Comparison of ENCODE assay signal across 1 cellular context in the genomic region with DNA sequence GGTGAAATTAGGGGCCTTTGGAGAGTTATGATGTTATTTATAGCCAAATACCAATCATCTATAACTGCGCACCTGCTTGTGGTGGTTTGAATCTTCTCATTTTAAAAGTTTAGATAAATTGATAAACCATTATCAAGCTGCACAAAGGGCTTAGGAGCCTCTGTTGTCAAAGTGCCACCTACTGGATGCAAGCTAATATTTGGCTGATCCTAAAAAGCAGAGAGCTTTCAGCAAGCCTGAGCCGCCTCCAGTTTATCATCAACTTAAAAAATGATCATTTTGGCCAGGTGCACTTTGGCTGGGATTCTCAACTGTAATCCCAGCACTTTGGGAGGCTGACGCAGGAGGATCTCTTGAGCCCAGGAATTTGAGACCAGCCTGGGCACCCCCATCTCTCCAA.
TF ChIP-seq lines count a peak whose summit lies in the region.

No MANE protein-coding gene starts in this region.

TF ChIP-seq in WTC11, 78 proteins besides CTCF, POLR2A, EP300 and RAD21 (continued from another document):
- TF ChIP-seq, protein P1, sequence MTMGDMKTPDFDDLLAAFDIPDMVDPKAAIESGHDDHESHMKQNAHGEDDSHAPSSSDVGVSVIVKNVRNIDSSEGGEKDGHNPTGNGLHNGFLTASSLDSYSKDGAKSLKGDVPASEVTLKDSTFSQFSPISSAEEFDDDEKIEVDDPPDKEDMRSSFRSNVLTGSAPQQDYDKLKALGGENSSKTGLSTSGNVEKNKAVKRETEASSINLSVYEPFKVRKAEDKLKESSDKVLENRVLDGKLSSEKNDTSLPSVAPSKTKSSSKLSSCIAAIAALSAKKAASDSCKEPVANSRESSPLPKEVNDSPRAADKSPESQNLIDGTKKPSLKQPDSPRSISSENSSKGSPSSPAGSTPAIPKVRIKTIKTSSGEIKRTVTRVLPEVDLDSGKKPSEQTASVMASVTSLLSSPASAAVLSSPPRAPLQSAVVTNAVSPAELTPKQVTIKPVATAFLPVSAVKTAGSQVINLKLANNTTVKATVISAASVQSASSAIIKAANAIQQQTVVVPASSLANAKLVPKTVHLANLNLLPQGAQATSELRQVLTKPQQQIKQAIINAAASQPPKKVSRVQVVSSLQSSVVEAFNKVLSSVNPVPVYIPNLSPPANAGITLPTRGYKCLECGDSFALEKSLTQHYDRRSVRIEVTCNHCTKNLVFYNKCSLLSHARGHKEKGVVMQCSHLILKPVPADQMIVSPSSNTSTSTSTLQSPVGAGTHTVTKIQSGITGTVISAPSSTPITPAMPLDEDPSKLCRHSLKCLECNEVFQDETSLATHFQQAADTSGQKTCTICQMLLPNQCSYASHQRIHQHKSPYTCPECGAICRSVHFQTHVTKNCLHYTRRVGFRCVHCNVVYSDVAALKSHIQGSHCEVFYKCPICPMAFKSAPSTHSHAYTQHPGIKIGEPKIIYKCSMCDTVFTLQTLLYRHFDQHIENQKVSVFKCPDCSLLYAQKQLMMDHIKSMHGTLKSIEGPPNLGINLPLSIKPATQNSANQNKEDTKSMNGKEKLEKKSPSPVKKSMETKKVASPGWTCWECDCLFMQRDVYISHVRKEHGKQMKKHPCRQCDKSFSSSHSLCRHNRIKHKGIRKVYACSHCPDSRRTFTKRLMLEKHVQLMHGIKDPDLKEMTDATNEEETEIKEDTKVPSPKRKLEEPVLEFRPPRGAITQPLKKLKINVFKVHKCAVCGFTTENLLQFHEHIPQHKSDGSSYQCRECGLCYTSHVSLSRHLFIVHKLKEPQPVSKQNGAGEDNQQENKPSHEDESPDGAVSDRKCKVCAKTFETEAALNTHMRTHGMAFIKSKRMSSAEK (CRISPR knock-in tag; IDR thresholded peaks at IDR 0.05; ENCODE audit: borderline replicate concordance), result no peak
- TF ChIP-seq ZNF317 (CRISPR knock-in tag; IDR thresholded peaks at IDR 0.05; ENCODE audit: borderline replicate concordance, low read depth), result no peak
